In genomic region chr5:95811461-95812099, GRCh38 we compare ENCODE assay signal across 8 cellular contexts. TPM values are rescaled to one million over a fixed set of nuclear protein-coding genes. Genes with fewer than 3 reads are reported as not detected.
DNase-seq lines count a peak whose midpoint lies in the region; ATAC-seq and TF ChIP-seq lines count a peak whose summit lies in the region.
"Not testable (repeated sequence)": the region's sequence is repeated elsewhere in the genome, so short reads cannot be mapped to it uniquely, and the experiment has no call there.

No MANE protein-coding gene starts in this region.

- H3K4me3 ChIP-seq in breast epithelium; heart right ventricle; naive thymus-derived CD4-positive, alpha-beta T cell (ENCODE audit: low read length); skeletal muscle tissue (ENCODE audit: low read length in 3 of 3); vagina: not testable (repeated sequence)

- peak overlapping the region; percentile 27 for H3K4me3 Mint-ChIP-seq in CD4-positive, alpha-beta T cell
- H3K4me3 Mint-ChIP-seq in T-helper 17 cell = peak overlapping the region; percentile 61
- H3K4me3 Mint-ChIP-seq in activated T-helper 17 cell treated with anti-CD3 and anti-CD28 coated beads, Interleukin-2, amount 50 U/mL, for 72 hours = peak overlapping the region; percentile 71
- H3K4me3 Mint-ChIP-seq in naive thymus-derived CD4-positive, alpha-beta T cell = peak overlapping the region; percentile 47 to 83 (median 70)

- intact Hi-C loops in CD4-positive, alpha-beta T cell (cut with DNase I, micrococcal nuclease); breast epithelium (cut with DNase I; ENCODE audit: low total_unique reads); heart right ventricle (cut with DNase I); naive thymus-derived CD4-positive, alpha-beta T cell (cut with micrococcal nuclease); vagina (cut with DNase I): not testable (repeated sequence)

- H3K9ac ChIP-seq in skeletal muscle tissue (ENCODE audit: low read depth in 1 of 3, low read length in 3 of 3) = peak overlapping the region in 1 of 3 donors; percentile 40

- DNase-seq in CD4-positive, alpha-beta T cell; T-helper 17 cell; breast epithelium (ENCODE audit: low spot score in 2 of 2); heart right ventricle; naive thymus-derived CD4-positive, alpha-beta T cell: not testable (repeated sequence)
- DNase-seq in vagina (ENCODE audit: extremely low spot score in 2 of 2) = peak in 1 of 2 donors; percentile 52

- POLR2A ChIA-PET in CD4-positive, alpha-beta T cell (lab: Charles Lee) = interaction anchor here (2.0 to 6.2 kb wide), 4 partner anchors 9 to 24 kb away, joined by 6 to 157 read pairs (median 14); partner anchors contain the start of gene GLRX
- POLR2A ChIA-PET in naive thymus-derived CD4-positive, alpha-beta T cell (lab: Charles Lee) = interaction anchor here (0.8 to 3.2 kb wide), 7 partner anchors 9 to 257 kb away, joined by 3 to 23 read pairs (median 4); partner anchors contain the start of genes ARSK, GLRX and SKIC3

- peaks cover 89% of the 10 kb centered on the region for H3K4me1 Mint-ChIP-seq in CD4-positive, alpha-beta T cell (ENCODE audit: low read depth)
- H3K4me1 Mint-ChIP-seq in T-helper 17 cell = peaks cover 78% of the 10 kb centered on the region
- peaks cover 62% of the 10 kb centered on the region for H3K4me1 Mint-ChIP-seq in activated T-helper 17 cell treated with anti-CD3 and anti-CD28 coated beads, Interleukin-2, amount 50 U/mL, for 72 hours
- H3K4me1 Mint-ChIP-seq in naive thymus-derived CD4-positive, alpha-beta T cell = peaks cover 73 to 98% (median 90%) of the 10 kb centered on the region in 7 donors

- TF ChIP-seq CTCF in CD4-positive, alpha-beta T cell (IDR thresholded peaks at IDR 0.05); breast epithelium (IDR thresholded peaks at IDR 0.05); heart right ventricle (IDR thresholded peaks at IDR 0.05); vagina (IDR thresholded peaks at IDR 0.05): not testable (repeated sequence)

- not testable (repeated sequence) for H3K9me3 ChIP-seq in CD4-positive, alpha-beta T cell (ENCODE audit: control insufficient read depth, low read length); T-helper 17 cell (ENCODE audit: control insufficient read depth, low read length, poor library complexity, severe bottlenecking); breast epithelium; heart right ventricle; naive thymus-derived CD4-positive, alpha-beta T cell (ENCODE audit: control insufficient read depth in 2 of 3, low read length in 3 of 3); skeletal muscle tissue (ENCODE audit: control insufficient read depth in 3 of 3, low read length in 3 of 3); vagina

- H3K27me3 ChIP-seq in CD4-positive, alpha-beta T cell (ENCODE audit: control insufficient read depth, insufficient read depth, low read length); breast epithelium; heart right ventricle; naive thymus-derived CD4-positive, alpha-beta T cell (ENCODE audit: control insufficient read depth in 2 of 2, insufficient read depth in 2 of 2, low read length in 2 of 2); skeletal muscle tissue (ENCODE audit: control insufficient read depth in 3 of 3, insufficient read depth in 3 of 3, low read length in 3 of 3); vagina: not testable (repeated sequence)

- not testable (repeated sequence) for H3K36me3 ChIP-seq in breast epithelium, vagina
- H3K36me3 ChIP-seq in heart right ventricle = peaks cover 0 to 52% (median 21%) of the 10 kb centered on the region in 9 donors
- H3K36me3 ChIP-seq in naive thymus-derived CD4-positive, alpha-beta T cell (ENCODE audit: control insufficient read depth in 2 of 3, insufficient read depth in 3 of 3, low read length in 3 of 3) = peaks cover 0 to 39% (median 11%) of the 10 kb centered on the region in 3 experiments
- peaks cover 12 to 23% (median 15%) of the 10 kb centered on the region in 3 donors for H3K36me3 ChIP-seq in skeletal muscle tissue (ENCODE audit: control insufficient read depth in 3 of 3, insufficient read depth in 3 of 3, low read length in 3 of 3)

- CTCF ChIA-PET in CD4-positive, alpha-beta T cell (lab: Charles Lee) = interaction anchor here (0.9 to 1.9 kb wide), 3 partner anchors 12 to 41 kb away, joined by 3 to 7 read pairs (median 4); no protein-coding TSS in a partner anchor
- CTCF ChIA-PET in naive thymus-derived CD4-positive, alpha-beta T cell (lab: Charles Lee) = interaction anchor here (0.6 to 5.8 kb wide), 5 partner anchors 9 to 1150 kb away, joined by 6 to 68 read pairs (median 7); partner anchors contain the start of gene GLRX

- H3K27me3 Mint-ChIP-seq in CD4-positive, alpha-beta T cell; T-helper 17 cell; activated T-helper 17 cell treated with anti-CD3 and anti-CD28 coated beads, Interleukin-2, amount 50 U/mL, for 72 hours; naive thymus-derived CD4-positive, alpha-beta T cell: not testable (repeated sequence)

- peak overlapping the region; percentile 76 for H3K27ac Mint-ChIP-seq in CD4-positive, alpha-beta T cell
- peak overlapping the region; percentile 96 for H3K27ac Mint-ChIP-seq in T-helper 17 cell
- H3K27ac Mint-ChIP-seq in activated T-helper 17 cell treated with anti-CD3 and anti-CD28 coated beads, Interleukin-2, amount 50 U/mL, for 72 hours = peak overlapping the region; percentile 93
- peak overlapping the region; percentile 73 to 98 (median 90) for H3K27ac Mint-ChIP-seq in naive thymus-derived CD4-positive, alpha-beta T cell

- H3K4me1 ChIP-seq in breast epithelium = not testable (repeated sequence)
- H3K4me1 ChIP-seq in heart right ventricle (peaks cover 11 to 87% (median 54%) of the 10 kb centered on the region in 9 donors), skeletal muscle tissue (ENCODE audit: control insufficient read depth in 3 of 3, insufficient read depth in 3 of 3, low read length in 3 of 3) (peaks cover 26 to 66% (median 36%) of the 10 kb centered on the region in 3 donors), vagina (peaks cover 49% of the 10 kb centered on the region)
- H3K4me1 ChIP-seq in naive thymus-derived CD4-positive, alpha-beta T cell (ENCODE audit: control insufficient read depth in 2 of 2, insufficient read depth in 2 of 2, low read length in 2 of 2) = peaks cover 45 to 71% of the 10 kb centered on the region in 2 donors

- ATAC-seq in CD4-positive, alpha-beta T cell (ENCODE audit: poor library complexity); T-helper 17 cell; activated T-helper 17 cell treated with anti-CD3 and anti-CD28 coated beads, Interleukin-2, amount 50 U/mL, for 72 hours (replicated peaks); heart right ventricle; naive thymus-derived CD4-positive, alpha-beta T cell: not testable (repeated sequence)

- not testable (repeated sequence) for H3K9me3 Mint-ChIP-seq in CD4-positive, alpha-beta T cell; activated T-helper 17 cell treated with anti-CD3 and anti-CD28 coated beads, Interleukin-2, amount 50 U/mL, for 72 hours; naive thymus-derived CD4-positive, alpha-beta T cell

- H3K36me3 Mint-ChIP-seq in CD4-positive, alpha-beta T cell (ENCODE audit: low read depth) = peaks cover 49% of the 10 kb centered on the region
- H3K36me3 Mint-ChIP-seq in T-helper 17 cell (ENCODE audit: low read depth) = peaks cover 16% of the 10 kb centered on the region
- H3K36me3 Mint-ChIP-seq in activated T-helper 17 cell treated with anti-CD3 and anti-CD28 coated beads, Interleukin-2, amount 50 U/mL, for 72 hours (ENCODE audit: low read depth) = peaks cover 41% of the 10 kb centered on the region
- peaks cover 19 to 37% (median 33%) of the 10 kb centered on the region in 5 donors for H3K36me3 Mint-ChIP-seq in naive thymus-derived CD4-positive, alpha-beta T cell

- 86 to 89% methylated on average over 13 of the region's 13 CpGs for WGBS in heart right ventricle, 2 donors

- not testable (repeated sequence) for TF ChIP-seq POLR2A in breast epithelium (IDR thresholded peaks at IDR 0.05); vagina (IDR thresholded peaks at IDR 0.05)

- H3K27ac ChIP-seq in CD4-positive, alpha-beta T cell (ENCODE audit: low read depth, low read length) = not testable (repeated sequence)
- H3K27ac ChIP-seq in breast epithelium = peak overlapping the region; percentile 37 to 69
- H3K27ac ChIP-seq in heart right ventricle = peak overlapping the region in 7 of 10 donors; percentile 15 to 89 (median 42)
- peak overlapping the region; percentile 64 for H3K27ac ChIP-seq in naive thymus-derived CD4-positive, alpha-beta T cell (ENCODE audit: low read depth, low read length)
- H3K27ac ChIP-seq in skeletal muscle tissue (ENCODE audit: low read depth, low read length) = peak overlapping the region; percentile 33
- H3K27ac ChIP-seq in vagina = peak overlapping the region; percentile 71

RNA-seq across cellular contexts. Expression of gene GLRX, which starts 10.9 kb away (rescaled TPM):
- total RNA-seq in CD4-positive, alpha-beta T cell = 10 to 100 TPM; 16.9 to 18.7 TPM
- total RNA-seq in T-helper 17 cell (10 to 100 TPM; 32.0 to 51.9 TPM), breast epithelium (100 to 1,000 TPM in 1 of 3 donors, 10 to 100 TPM in 2; 42.1 to 106 (median 72.8) TPM), heart right ventricle (100 to 1,000 TPM in 7 of 10 donors, 10 to 100 TPM in 3; 68.7 to 156 (median 111) TPM), skeletal muscle tissue (6.8 TPM), vagina (63.3 TPM)
- 10 to 100 TPM; 45.1 to 62.3 TPM for total RNA-seq in activated T-helper 17 cell treated with anti-CD3 and anti-CD28 coated beads, Interleukin-2, amount 50 U/mL, for 72 hours
- polyA plus RNA-seq in heart right ventricle = 100 to 1,000 TPM in 1 of 2 donors, 10 to 100 TPM in 1; 51.6 to 116 TPM
- 10 to 100 TPM; 26.3 to 89.5 (median 55.6) TPM for total RNA-seq in naive thymus-derived CD4-positive, alpha-beta T cell
- 100 to 1,000 TPM; 187 to 205 TPM for polyA plus RNA-seq in naive thymus-derived CD4-positive, alpha-beta T cell
